In genomic region chr9:74570879-74571512, GRCh38 we compare ENCODE assay signal across 8 cellular contexts.
A peak's percentile ranks its signal among the peaks of the same experiment; 100 is the strongest.
DNase-seq lines count a peak whose midpoint lies in the region; ATAC-seq, FAIRE-seq and TF ChIP-seq lines count a peak whose summit lies in the region.

No MANE protein-coding gene starts in this region.

- WGBS in A549 (ENCODE audit: missing lambda C conversion rate) = 23% methylated on average over 4 of the region's 4 CpGs

- H3K27ac Mint-ChIP-seq in nephron = no peak overlapping the region

- H3K36me3 ChIP-seq in GM06990 (ENCODE audit: control insufficient read depth, insufficient read depth, low read length) (no peaks in the 10 kb centered on the region), colonic mucosa (no peaks in the 10 kb centered on the region)

- H3K4me1 Mint-ChIP-seq in nephron = peaks cover 7% of the 10 kb centered on the region

- H3K27ac ChIP-seq in A549 (no peak overlapping the region), colonic mucosa (no peak overlapping the region)

- intact Hi-C loops in colonic mucosa (cut with DNase I) = loop anchor here (10.0 kb wide), 1 partner anchor 1366 kb away; no protein-coding TSS in a partner anchor

- ATAC-seq in A549 (peak in 1 of 2 experiments; percentile 46; a peak in 1 of 6 replicates), HG02623 (IDR thresholded peaks at IDR 0.05; ENCODE audit: unreplicated experiment) (peak; percentile 61)

- no peak overlapping the region for H3K9ac ChIP-seq in colonic mucosa (ENCODE audit: low read depth in 2 of 2, low read length in 2 of 2)

- H3K4me3 ChIP-seq in A549 = no peak overlapping the region
- no peak overlapping the region for H3K4me3 ChIP-seq in GM06990 (replicated peaks; ENCODE audit: low read depth, low read length)
- H3K4me3 ChIP-seq in colonic mucosa = no peak overlapping the region

- DNase-seq in A549 (ENCODE audit: low read depth in 1 of 2, low spot score in 1 of 2) = peak; percentile 9 to 31
- DNase-seq in GM06990 (ENCODE audit: extremely low read depth, insufficient read length) = no peak
- DNase-seq in NCI-H82 treated with DMSO at 0.1 percent for 48 hours (lab: John Stamatoyannopoulos, UW; ENCODE audit: unreplicated experiment) = peak; percentile 12
- DNase-seq in colonic mucosa = peak; percentile 18
- no peak for DNase-seq in activated CD4-positive, CD25-positive, alpha-beta regulatory T cell treated with anti-CD3 and anti-CD28 coated beads, Interleukin-2, amount 50 U/mL, for 72 hours
- DNase-seq in DMS153 treated with DMSO at 0.1 percent for 48 hours (lab: John Stamatoyannopoulos, UW; ENCODE audit: unreplicated experiment) = no peak

- FAIRE-seq in A549 (lab: Jason Lieb, UNC) = peak; percentile 78

- TF ChIP-seq POLR2A in A549 (IDR thresholded peaks at IDR 0.05; ENCODE audit: low read length) = no peak

- H3K36me3 Mint-ChIP-seq in nephron (ENCODE audit: low read depth) = no peaks in the 10 kb centered on the region

- POLR2A ChIA-PET in A549 (lab: Yijun Ruan, JAX) = no interaction called here

- TF ChIP-seq CTCF in A549 (IDR thresholded peaks at IDR 0.05) (peak; percentile 73), GM06990 (IDR thresholded peaks at IDR 0.05; ENCODE audit: insufficient read depth, low read length, poor library complexity, severe bottlenecking) (peak; percentile 70), colonic mucosa (IDR thresholded peaks at IDR 0.05) (peak; percentile 70), nephron (IDR thresholded peaks at IDR 0.05; ENCODE audit: unreplicated experiment in 3 of 3) (peak; percentile 80 to 89 (median 83))

- CTCF ChIA-PET in A549 (lab: Yijun Ruan, JAX) = interaction anchor here (1.0 to 1.1 kb wide), 2 partner anchors 1370 to 1373 kb away, joined by 3 to 7 read pairs; no protein-coding TSS in a partner anchor

- no peaks in the 10 kb centered on the region for H3K27me3 ChIP-seq in GM06990 (replicated peaks; ENCODE audit: control insufficient read depth, insufficient read depth, low read length)
- H3K27me3 ChIP-seq in colonic mucosa = no peaks in the 10 kb centered on the region

- no peaks in the 10 kb centered on the region for H3K9me3 Mint-ChIP-seq in nephron

- no peak overlapping the region for H3K4me2 ChIP-seq in A549

- peak; percentile 70 to 72 for TF ChIP-seq RAD21 in A549 (conservative IDR thresholded peaks at IDR 0.05 in 1 of 2, IDR thresholded peaks at IDR 0.05 in 1 of 2)

- H3K27me3 Mint-ChIP-seq in nephron (ENCODE audit: low read depth) = peaks cover 6% of the 10 kb centered on the region

- TF ChIP-seq EP300 in A549 (IDR thresholded peaks at IDR 0.05) = no peak

- H3K9me3 ChIP-seq in A549 = no peaks in the 10 kb centered on the region
- no peaks in the 10 kb centered on the region for H3K9me3 ChIP-seq in colonic mucosa

- H3K4me1 ChIP-seq in A549 = no peaks in the 10 kb centered on the region
- no peaks in the 10 kb centered on the region for H3K4me1 ChIP-seq in colonic mucosa

- H3K4me3 Mint-ChIP-seq in nephron = no peak overlapping the region

TF ChIP-seq in A549, 52 proteins besides CTCF, POLR2A, EP300 and RAD21:
- no peak for TF ChIP-seq HOXA7 (CRISPR knock-in tag; IDR thresholded peaks at IDR 0.05)
- peak; percentile 64 for TF ChIP-seq SMC3 (IDR thresholded peaks at IDR 0.05)

Comparison
In these comparisons a context has a peak if more than half of its experiments do, and no peak if none do; other contexts are left out.
1. DNase-seq: peak in A549 (2 of 2), NCI-H82 treated with DMSO at 0.1 percent for 48 hours (single experiment) and colonic mucosa (single experiment); none in GM06990 (single experiment), activated CD4-positive, CD25-positive, alpha-beta regulatory T cell treated with anti-CD3 and anti-CD28 coated beads, Interleukin-2, amount 50 U/mL, for 72 hours (single experiment) and DMS153 treated with DMSO at 0.1 percent for 48 hours (single experiment).
2. Peak in every context shown above with its lines, with median percentiles within 50 percentile points of each other: CTCF ChIP-seq.